Comparison of ENCODE assay signal across 1 cellular context in the genomic region with DNA sequence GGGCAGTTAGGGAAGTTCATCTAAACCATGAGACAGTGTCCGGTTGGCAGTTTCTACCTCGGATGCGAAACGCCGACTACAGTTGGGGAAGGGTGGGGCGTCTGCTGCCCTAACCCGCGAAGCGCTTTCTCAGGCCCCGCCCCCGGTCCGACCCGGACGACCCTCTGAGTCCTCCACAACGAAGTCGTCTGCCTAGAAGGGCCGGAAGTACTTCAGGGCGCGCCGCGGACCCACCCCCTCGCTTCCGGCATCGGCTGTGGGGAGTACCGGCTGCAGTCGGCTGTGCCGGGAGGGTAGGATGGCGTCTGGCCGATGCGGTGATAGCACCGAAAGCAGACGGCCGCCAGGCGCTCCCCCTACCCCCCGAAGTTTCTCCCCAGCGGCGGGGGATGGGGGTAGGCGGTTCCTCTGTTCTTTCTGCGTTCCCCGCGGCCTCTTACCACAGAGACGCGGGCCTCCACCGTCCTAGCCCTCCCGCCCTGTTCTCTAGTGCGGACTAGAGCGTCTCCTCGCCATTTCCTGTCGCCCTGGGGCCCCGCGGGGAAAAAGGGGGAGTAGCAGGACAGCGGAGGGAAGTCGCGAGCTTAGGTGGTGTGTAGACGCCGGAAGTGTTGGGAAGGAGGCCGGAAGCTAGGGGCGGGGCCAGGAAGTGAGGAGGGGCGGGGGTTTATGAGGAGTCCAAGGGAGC.
TF ChIP-seq lines count a peak whose summit lies in the region.

A gene (plus strand): TSS at position 241 of the 688 bp plus-strand sequence. CDS start 719 bp downstream, outside the sequence.

TF ChIP-seq in K562, 482 proteins besides CTCF, POLR2A, EP300 and RAD21 (continued from another document):
- no peak for TF ChIP-seq CEBPG (CRISPR knock-in tag; IDR thresholded peaks at IDR 0.05)
- TF ChIP-seq CEBPG (tag; conservative IDR thresholded peaks at IDR 0.05 in 1 of 2, IDR thresholded peaks at IDR 0.05 in 1 of 2) = no peak
- peak; percentile 57 for TF ChIP-seq RBM22 (IDR thresholded peaks at IDR 0.05; ENCODE audit: low read depth, low read length, poor library complexity, severe bottlenecking)
- TF ChIP-seq NELFE (IDR thresholded peaks at IDR 0.05; ENCODE audit: insufficient read depth, insufficient read length) = no peak
- no peak for TF ChIP-seq SRF (CRISPR knock-in tag; IDR thresholded peaks at IDR 0.05)
- peak; percentile 94 for TF ChIP-seq EP400 (IDR thresholded peaks at IDR 0.05)
- peak; percentile 56 for TF ChIP-seq PCBP1 (IDR thresholded peaks at IDR 0.05; ENCODE audit: low read depth, low read length, poor library complexity, severe bottlenecking)
- TF ChIP-seq ZNF175 (CRISPR knock-in tag; IDR thresholded peaks at IDR 0.05; ENCODE audit: low read depth) = peak; percentile 9; the same call in 1 of the 2 replicates
- peak in 1 of 2 experiments; percentile 33; a peak in 1 of 4 replicates for TF ChIP-seq SIX5 (IDR thresholded peaks at IDR 0.05; ENCODE audit: borderline replicate concordance in 1 of 2, insufficient read depth in 1 of 2, low read depth in 1 of 2, low read length in 2 of 2)
- TF ChIP-seq RBFOX2 (IDR thresholded peaks at IDR 0.05; ENCODE audit: low read depth, low read length) = peak; percentile 94
- no peak for TF ChIP-seq ZNF780A (CRISPR knock-in tag; IDR thresholded peaks at IDR 0.05)
- TF ChIP-seq PCBP2 (IDR thresholded peaks at IDR 0.05; ENCODE audit: low read depth, low read length, poor library complexity, severe bottlenecking) = no peak
- TF ChIP-seq, protein P1, sequence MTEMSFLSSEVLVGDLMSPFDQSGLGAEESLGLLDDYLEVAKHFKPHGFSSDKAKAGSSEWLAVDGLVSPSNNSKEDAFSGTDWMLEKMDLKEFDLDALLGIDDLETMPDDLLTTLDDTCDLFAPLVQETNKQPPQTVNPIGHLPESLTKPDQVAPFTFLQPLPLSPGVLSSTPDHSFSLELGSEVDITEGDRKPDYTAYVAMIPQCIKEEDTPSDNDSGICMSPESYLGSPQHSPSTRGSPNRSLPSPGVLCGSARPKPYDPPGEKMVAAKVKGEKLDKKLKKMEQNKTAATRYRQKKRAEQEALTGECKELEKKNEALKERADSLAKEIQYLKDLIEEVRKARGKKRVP (CRISPR knock-in tag; IDR thresholded peaks at IDR 0.05) = no peak
